In the genomic region with DNA sequence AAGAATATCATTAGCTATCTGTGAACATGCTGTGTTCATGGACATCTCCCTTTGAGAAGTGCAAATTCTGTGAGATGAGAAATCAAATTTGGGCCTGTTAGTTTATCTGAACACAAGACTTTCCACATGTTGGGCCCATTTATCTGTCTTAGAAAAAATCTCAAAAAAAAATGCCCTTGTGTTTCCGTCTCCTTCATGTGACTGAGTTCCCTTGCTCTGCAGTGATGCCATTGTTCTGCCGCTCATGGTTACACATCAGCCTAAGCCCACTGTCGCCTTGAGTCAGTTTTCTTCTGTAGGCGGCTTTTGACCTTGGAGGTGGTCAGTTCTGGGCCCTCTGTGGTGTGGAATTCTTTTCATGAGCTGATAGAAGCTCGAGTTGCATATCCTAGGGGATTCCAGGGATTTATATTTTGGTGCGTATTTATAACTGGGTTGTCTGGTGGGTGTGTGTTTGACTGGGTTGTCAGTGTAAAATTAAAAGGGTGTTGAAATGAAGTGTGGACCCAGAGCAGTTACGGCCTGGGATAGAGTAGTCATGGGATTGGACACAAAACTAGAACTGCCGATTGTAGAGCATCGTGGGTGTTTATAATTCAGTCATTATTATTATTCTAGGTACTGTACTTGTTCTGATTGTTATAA, we compare ENCODE assay signal across 15 cellular contexts.
A peak's percentile ranks its signal among the peaks of the same experiment; 100 is the strongest.
DNase-seq lines count a peak whose midpoint lies in the region; ATAC-seq lines count a peak whose summit lies in the region.
"Had no signal": no experiment of that assay in that cellular context is flagged by ENCODE, and none has a peak within 500 bp of the region (broad histone marks: within the 10 kb centered on the region; RNA-seq: fewer than 3 reads in every experiment).

No MANE protein-coding gene starts in this region.

- POLR2A ChIA-PET in activated naive CD8-positive, alpha-beta T cell treated with anti-CD3 and anti-CD28 coated beads, Interleukin-2, amount 10 ng/mL, durations not matched to agents 7 days and 5 days (lab: Charles Lee) = interaction anchor here (0.8 to 6.3 kb wide), 2 partner anchors 9 to 19 kb away, joined by 4 to 36 read pairs; no protein-coding TSS in a partner anchor

- peak overlapping the region; percentile 30 for H3K27ac ChIP-seq in temporal lobe (ENCODE audit: low read depth, low read length)
- H3K27ac ChIP-seq: upper lobe of right lung had no signal

- peak overlapping the region; percentile 50 to 57 for H3K27ac Mint-ChIP-seq in activated naive CD4-positive, alpha-beta T cell treated with anti-CD3 and anti-CD28 coated beads, Interleukin-2, amount 50 U/mL, for 72 hours
- H3K27ac Mint-ChIP-seq in activated naive CD8-positive, alpha-beta T cell treated with anti-CD3 and anti-CD28 coated beads, Interleukin-2, amount 10 ng/mL, durations not matched to agents 7 days and 5 days = peak overlapping the region; percentile 88
- H3K27ac Mint-ChIP-seq in memory B cell = peak overlapping the region; percentile 2

- ATAC-seq in activated naive CD4-positive, alpha-beta T cell treated with anti-CD3 and anti-CD28 coated beads, Interleukin-2, amount 50 U/mL, for 72 hours = no peak
- ATAC-seq in activated naive CD8-positive, alpha-beta T cell treated with anti-CD3 and anti-CD28 coated beads, Interleukin-2, amount 10 ng/mL, durations not matched to agents 7 days and 5 days (ENCODE audit: low read depth) = no peak
- ATAC-seq in memory B cell (ENCODE audit: low read depth) = no peak
- ATAC-seq in HG02798 (IDR thresholded peaks at IDR 0.05; ENCODE audit: poor library complexity, unreplicated experiment) = no peak
- ATAC-seq: upper lobe of right lung had no signal

- no peak for DNase-seq in activated naive CD4-positive, alpha-beta T cell treated with anti-CD3 and anti-CD28 coated beads, Interleukin-2, amount 50 U/mL, for 72 hours (ENCODE audit: low spot score in 2 of 2)
- DNase-seq in activated naive CD4-positive, alpha-beta T cell treated with anti-CD3 and anti-CD28 coated beads, Interleukin-2, amount 50 U/mL, for 16 hours = no peak
- DNase-seq in activated naive CD8-positive, alpha-beta T cell treated with anti-CD3 and anti-CD28 coated beads, Interleukin-2, amount 10 ng/mL, durations not matched to agents 7 days and 5 days = no peak
- DNase-seq in memory B cell (ENCODE audit: low spot score in 2 of 2) = no peak
- no peak for DNase-seq in NOMO-1 treated with DMSO at 0.1 percent for 48 hours (lab: John Stamatoyannopoulos, UW; ENCODE audit: unreplicated experiment)
- DNase-seq in iPS-NIHi11 (ENCODE audit: low spot score) = no peak
- DNase-seq: activated B cell treated with CpG ODN at 0.5 μM for 24 hours; effector CD8-positive, alpha-beta T cell; mammary epithelial cell; NCI-H1436; NCI-H526; Right ventricle myocardium superior; upper lobe of right lung had no signal

- no peaks in the 10 kb centered on the region for H3K27me3 Mint-ChIP-seq in activated naive CD8-positive, alpha-beta T cell treated with anti-CD3 and anti-CD28 coated beads, Interleukin-2, amount 10 ng/mL, durations not matched to agents 7 days and 5 days
- H3K27me3 Mint-ChIP-seq in memory B cell = no peaks in the 10 kb centered on the region
- H3K27me3 Mint-ChIP-seq: activated B cell treated with CpG ODN at 0.5 μM for 24 hours had no signal

- no peaks in the 10 kb centered on the region for H3K36me3 Mint-ChIP-seq in activated naive CD4-positive, alpha-beta T cell treated with anti-CD3 and anti-CD28 coated beads, Interleukin-2, amount 50 U/mL, for 72 hours
- peaks cover 9% of the 10 kb centered on the region for H3K36me3 Mint-ChIP-seq in activated naive CD8-positive, alpha-beta T cell treated with anti-CD3 and anti-CD28 coated beads, Interleukin-2, amount 10 ng/mL, durations not matched to agents 7 days and 5 days
- H3K36me3 Mint-ChIP-seq in memory B cell = peaks cover 2% of the 10 kb centered on the region

- peaks cover 73% of the 10 kb centered on the region for H3K4me1 Mint-ChIP-seq in activated naive CD8-positive, alpha-beta T cell treated with anti-CD3 and anti-CD28 coated beads, Interleukin-2, amount 10 ng/mL, durations not matched to agents 7 days and 5 days
- H3K4me1 Mint-ChIP-seq in memory B cell = peaks cover 60% of the 10 kb centered on the region

- no peaks in the 10 kb centered on the region for H3K9me3 Mint-ChIP-seq in activated naive CD4-positive, alpha-beta T cell treated with anti-CD3 and anti-CD28 coated beads, Interleukin-2, amount 50 U/mL, for 72 hours
- H3K9me3 Mint-ChIP-seq in activated naive CD8-positive, alpha-beta T cell treated with anti-CD3 and anti-CD28 coated beads, Interleukin-2, amount 10 ng/mL, durations not matched to agents 7 days and 5 days = no peaks in the 10 kb centered on the region
- no peaks in the 10 kb centered on the region for H3K9me3 Mint-ChIP-seq in memory B cell
- H3K9me3 Mint-ChIP-seq: activated B cell treated with CpG ODN at 0.5 μM for 24 hours had no signal

- peak overlapping the region; percentile 77 for H3K4me3 Mint-ChIP-seq in activated naive CD8-positive, alpha-beta T cell treated with anti-CD3 and anti-CD28 coated beads, Interleukin-2, amount 10 ng/mL, durations not matched to agents 7 days and 5 days
- H3K4me3 Mint-ChIP-seq in memory B cell = no peak overlapping the region
- H3K4me3 Mint-ChIP-seq: activated B cell treated with CpG ODN at 0.5 μM for 24 hours had no signal

Comparison
In these comparisons a context has a peak if more than half of its experiments do, and no peak if none do; other contexts are left out.
1. H3K27ac Mint-ChIP-seq: peak in every context shown above with its lines; median percentile 88 in activated naive CD8-positive, alpha-beta T cell treated with anti-CD3 and anti-CD28 coated beads, Interleukin-2, amount 10 ng/mL, durations not matched to agents 7 days and 5 days; 54 in activated naive CD4-positive, alpha-beta T cell treated with anti-CD3 and anti-CD28 coated beads, Interleukin-2, amount 50 U/mL, for 72 hours; 2 in memory B cell.